Comparison of ENCODE assay signal across 15 cellular contexts in the genomic region with DNA sequence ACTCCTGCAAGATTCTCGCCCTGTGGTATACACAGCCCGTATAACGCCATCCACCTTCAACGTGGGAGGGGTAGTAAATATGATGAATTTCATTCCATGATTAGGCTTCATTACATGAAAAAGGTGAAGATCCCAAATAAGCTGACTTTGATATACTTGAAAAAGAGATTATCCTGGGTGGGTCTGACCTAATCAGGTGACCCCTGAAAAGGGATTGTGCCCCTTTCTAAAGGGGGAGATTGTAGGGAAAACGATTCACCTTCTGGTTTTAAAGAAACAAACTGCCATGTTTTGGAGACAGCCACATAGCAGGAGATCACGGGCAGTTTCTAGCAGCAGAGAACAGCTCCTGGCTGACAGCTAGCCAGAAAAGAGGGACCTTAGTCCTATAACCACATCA.
DNase-seq lines count a peak whose midpoint lies in the region; ATAC-seq and TF ChIP-seq lines count a peak whose summit lies in the region.
"Had no signal": no experiment of that assay in that cellular context is flagged by ENCODE, and none has a peak within 500 bp of the region (broad histone marks: within the 10 kb centered on the region; RNA-seq: fewer than 3 reads in every experiment).

No MANE protein-coding gene starts in this region.

- H3K18ac ChIP-seq in mesenchymal stem cell (ENCODE audit: low read depth in 1 of 2, low read length in 2 of 2), result no peak overlapping the region

- H3K27me3 ChIP-seq in breast epithelium (no peaks in the 10 kb centered on the region), mammary epithelial cell (ENCODE audit: insufficient read depth, low read length) (no peaks in the 10 kb centered on the region), mesenchymal stem cell (ENCODE audit: control insufficient read depth in 1 of 2, insufficient read depth in 1 of 2, low read length in 2 of 2) (no peaks in the 10 kb centered on the region), ovary (no peaks in the 10 kb centered on the region), vagina (no peaks in the 10 kb centered on the region), prostate gland (replicated peaks; ENCODE audit: insufficient read depth) (no peaks in the 10 kb centered on the region)
- H3K27me3 ChIP-seq: BLaER1 had no signal

- in situ Hi-C loops in mammary epithelial cell (cut with MboI; ENCODE audit: low sequenced_read_pairs in 2 of 2), result no loop called here

- ATAC-seq in HG03460 (IDR thresholded peaks at IDR 0.05; ENCODE audit: unreplicated experiment), result no peak

- DNase-seq in breast epithelium (ENCODE audit: low spot score in 2 of 2), result no peak
- DNase-seq in mammary epithelial cell, result no peak
- no peak for DNase-seq in mesenchymal stem cell
- DNase-seq in ovary, result no peak
- DNase-seq in vagina (ENCODE audit: extremely low spot score in 2 of 2), result no peak
- no peak for DNase-seq in head of caudate nucleus
- DNase-seq in prostate gland (ENCODE audit: low spot score), result no peak
- DNase-seq: 8988T; CD4-positive, alpha-beta memory T cell; DMS153; DMS79; GDM1; H9 had no signal

- WGBS in mammary epithelial cell (ENCODE audit: low coverage, missing lambda C conversion rate), result 89% methylated on average over 6 of the region's 6 CpGs
- 90% methylated on average over 6 of the region's 6 CpGs for WGBS in mesenchymal stem cell
- 89 to 94% (median 91%) methylated on average over 6 of the region's 6 CpGs for WGBS in ovary, 3 donors
- 88% methylated on average over 6 of the region's 6 CpGs for WGBS in prostate gland

- H3K4me2 ChIP-seq in mammary epithelial cell (ENCODE audit: insufficient read depth, low read depth, low read length), result no peak overlapping the region
- H3K4me2 ChIP-seq in mesenchymal stem cell (ENCODE audit: low read length, poor library complexity, severe bottlenecking), result no peak overlapping the region
- H3K4me2 ChIP-seq: BLaER1 had no signal

- no peak overlapping the region for H3K14ac ChIP-seq in mesenchymal stem cell (ENCODE audit: low read length in 2 of 2)

- H4K91ac ChIP-seq in mesenchymal stem cell (ENCODE audit: low read length), result no peak overlapping the region

- H3K9me3 ChIP-seq in breast epithelium (peaks cover under 1 to 2% of the 10 kb centered on the region in 2 donors), mammary epithelial cell (replicated peaks; ENCODE audit: insufficient read depth, low read length) (no peaks in the 10 kb centered on the region), mesenchymal stem cell (ENCODE audit: control insufficient read depth, low read length) (peaks cover 4% of the 10 kb centered on the region), ovary (no peaks in the 10 kb centered on the region), vagina (no peaks in the 10 kb centered on the region), prostate gland (no peaks in the 10 kb centered on the region)

- no peak overlapping the region for H3K4ac ChIP-seq in mesenchymal stem cell (ENCODE audit: low read depth in 1 of 2, low read length in 2 of 2)

- H2BK12ac ChIP-seq in mesenchymal stem cell (ENCODE audit: low read length in 2 of 2), result no peak overlapping the region

- no TSS peak for BruUV-seq in mammary epithelial cell (replicated peaks; lab: Mats Ljungman, UMichigan)

- H3K27ac ChIP-seq in breast epithelium (peak overlapping the region; percentile 54 to 76), mammary epithelial cell (ENCODE audit: insufficient read depth, low read depth, low read length) (no peak overlapping the region), mesenchymal stem cell (ENCODE audit: low read length, poor library complexity, severe bottlenecking) (no peak overlapping the region), ovary (peak overlapping the region; percentile 34 to 78), vagina (peak overlapping the region; percentile 63), prostate gland (no peak overlapping the region)
- H3K27ac ChIP-seq: BLaER1 had no signal

- no peaks in the 10 kb centered on the region for H3K79me1 ChIP-seq in mesenchymal stem cell (replicated peaks; ENCODE audit: low read length, poor library complexity, severe bottlenecking)

- no peak overlapping the region for H2AK5ac ChIP-seq in mesenchymal stem cell (ENCODE audit: low read length, severe bottlenecking)

- H2AFZ ChIP-seq in mammary epithelial cell (ENCODE audit: low read depth, low read length), result no peak overlapping the region
- no peak overlapping the region for H2AFZ ChIP-seq in mesenchymal stem cell (ENCODE audit: low read depth, low read length)

- H3K4me3 ChIP-seq in breast epithelium, result no peak overlapping the region
- no peak overlapping the region for H3K4me3 ChIP-seq in mammary epithelial cell (replicated peaks in 1 of 3; ENCODE audit: insufficient read depth in 1 of 3, low read depth in 2 of 3, low read length in 3 of 3)
- H3K4me3 ChIP-seq in mesenchymal stem cell (ENCODE audit: insufficient read depth in 1 of 2, low read depth in 1 of 2, low read length in 2 of 2), result no peak overlapping the region
- no peak overlapping the region for H3K4me3 ChIP-seq in ovary
- no peak overlapping the region for H3K4me3 ChIP-seq in vagina
- H3K4me3 ChIP-seq in prostate gland, result no peak overlapping the region
- H3K4me3 ChIP-seq: BLaER1 had no signal

- TF ChIP-seq CTCF in breast epithelium (IDR thresholded peaks at IDR 0.05) (no peak), mammary epithelial cell (conservative IDR thresholded peaks at IDR 0.05 in 1 of 2, IDR thresholded peaks at IDR 0.05 in 1 of 2; ENCODE audit: extremely low read depth in 1 of 2, insufficient read depth in 1 of 2, low read depth in 1 of 2, low read length in 2 of 2) (no peak), ovary (IDR thresholded peaks at IDR 0.05) (no peak), vagina (IDR thresholded peaks at IDR 0.05) (no peak), prostate gland (IDR thresholded peaks at IDR 0.05) (no peak)

- H3K4me1 ChIP-seq in breast epithelium, result no peaks in the 10 kb centered on the region
- peaks cover 5% of the 10 kb centered on the region for H3K4me1 ChIP-seq in mammary epithelial cell (ENCODE audit: insufficient read depth, low read length)
- no peaks in the 10 kb centered on the region for H3K4me1 ChIP-seq in mesenchymal stem cell (ENCODE audit: control insufficient read depth, insufficient read depth, low read depth, low read length)
- H3K4me1 ChIP-seq in ovary (ENCODE audit: insufficient read depth), result peaks cover 12% of the 10 kb centered on the region
- H3K4me1 ChIP-seq in vagina, result peaks cover 20% of the 10 kb centered on the region
- H3K4me1 ChIP-seq in prostate gland (replicated peaks), result no peaks in the 10 kb centered on the region
- H3K4me1 ChIP-seq: BLaER1 had no signal

- no peaks in the 10 kb centered on the region for H3K79me2 ChIP-seq in mammary epithelial cell (ENCODE audit: insufficient read depth, low read length)

- intact Hi-C loops in breast epithelium (cut with DNase I; ENCODE audit: low total_unique reads) (no loop called here), mammary epithelial cell (cut with micrococcal nuclease) (no loop called here), ovary (cut with DNase I) (loop anchor here in 1 of 4 donors (10.0 kb wide), 1 partner anchor 307 kb away; the partner anchor contains the start of gene TMEM200A), vagina (cut with DNase I) (loop anchor here (10.0 kb wide), 1 partner anchor 67 kb away; no protein-coding TSS in a partner anchor), head of caudate nucleus (cut with DNase I) (no loop called here), prostate gland (cut with DNase I) (no loop called here)

- no peaks in the 10 kb centered on the region for H4K20me1 ChIP-seq in mammary epithelial cell (ENCODE audit: insufficient read depth, low read length)
- H4K20me1 ChIP-seq: BLaER1 had no signal

- H3K23ac ChIP-seq in mesenchymal stem cell (ENCODE audit: low read length in 2 of 2), result no peak overlapping the region

- H3K36me3 ChIP-seq in breast epithelium, result no peaks in the 10 kb centered on the region
- no peaks in the 10 kb centered on the region for H3K36me3 ChIP-seq in mammary epithelial cell (ENCODE audit: insufficient read depth, low read length)
- H3K36me3 ChIP-seq in mesenchymal stem cell (ENCODE audit: control insufficient read depth in 1 of 2, insufficient read depth in 2 of 2, low read depth in 1 of 2, low read length in 2 of 2), result no peaks in the 10 kb centered on the region
- no peaks in the 10 kb centered on the region for H3K36me3 ChIP-seq in ovary
- H3K36me3 ChIP-seq in vagina, result no peaks in the 10 kb centered on the region
- H3K36me3 ChIP-seq in prostate gland, result no peaks in the 10 kb centered on the region
- H3K36me3 ChIP-seq: BLaER1 had no signal

- TF ChIP-seq POLR2A in breast epithelium (IDR thresholded peaks at IDR 0.05) (no peak), ovary (IDR thresholded peaks at IDR 0.05) (no peak), vagina (IDR thresholded peaks at IDR 0.05) (no peak), prostate gland (IDR thresholded peaks at IDR 0.05) (no peak)

- H2BK15ac ChIP-seq in mesenchymal stem cell (ENCODE audit: low read depth, poor library complexity, severe bottlenecking), result no peak overlapping the region

- H2BK120ac ChIP-seq in mesenchymal stem cell (ENCODE audit: low read depth, low read length), result no peak overlapping the region

- H2BK5ac ChIP-seq in mesenchymal stem cell (ENCODE audit: low read depth, low read length, poor library complexity, severe bottlenecking), result no peak overlapping the region

- CTCF ChIA-PET in mammary epithelial cell (lab: Charles Lee; ENCODE audit: low non-redundant PET), result no interaction called here

- H3K9ac ChIP-seq in mammary epithelial cell (ENCODE audit: insufficient read depth, low read length) (no peak overlapping the region), mesenchymal stem cell (ENCODE audit: low read length) (peak overlapping the region; percentile 70)
- H3K9ac ChIP-seq: BLaER1 had no signal

- TF ChIP-seq EP300 in ovary (IDR thresholded peaks at IDR 0.05), result no peak

- dilution Hi-C loops in mammary epithelial cell (cut with HindIII; ENCODE audit: low sequenced_read_pairs), result no loop called here

- H4K8ac ChIP-seq in mesenchymal stem cell (ENCODE audit: low read length), result no peak overlapping the region

Comparison
In these comparisons a context has a peak if more than half of its experiments do, and no peak if none do; other contexts are left out.
1. H3K27ac ChIP-seq: peak in breast epithelium (2 of 2), ovary (2 of 2) and vagina (single experiment); none in mammary epithelial cell (single experiment), mesenchymal stem cell (single experiment) and prostate gland (0 of 2).